34 cellular contexts compared by ENCODE assay signal in genomic region chr3:187775549-187775948, GRCh38.
"Had no signal": no experiment of that assay in that cellular context is flagged by ENCODE, and none has a peak within 500 bp of the region (broad histone marks: within the 10 kb centered on the region; RNA-seq: fewer than 3 reads in every experiment).

No MANE protein-coding gene starts in this region.

- H3K36me3 Mint-ChIP-seq: activated CD4-positive, alpha-beta memory T cell treated with anti-CD3 and anti-CD28 coated beads for 36 hours; activated naive CD4-positive, alpha-beta T cell treated with anti-CD3 and anti-CD28 coated beads, Interleukin-2, amount 50 U/mL, for 24 hours; brain had no signal

- H3K4me3 Mint-ChIP-seq: activated CD4-positive, alpha-beta memory T cell treated with anti-CD3 and anti-CD28 coated beads for 36 hours; activated CD4-positive, alpha-beta T cell treated with anti-CD3 and anti-CD28 coated beads for 36 hours; activated CD4-positive, alpha-beta T cell treated with anti-CD3 and anti-CD28 coated beads, Interleukin-2, amount 10 ng/mL, durations not matched to agents 24 days and 14 days; activated CD8-positive, alpha-beta memory T cell treated with anti-CD3 and anti-CD28 coated beads, Interleukin-2, amount 10 ng/mL, durations not matched to agents 7 days and 5 days; activated CD8-positive, alpha-beta T cell treated with anti-CD3 and anti-CD28 coated beads, Interleukin-2, amount 10 ng/mL, durations not matched to agents 7 days and 5 days; activated naive CD4-positive, alpha-beta T cell treated with anti-CD3 and anti-CD28 coated beads for 36 hours; activated naive CD4-positive, alpha-beta T cell treated with anti-CD3 and anti-CD28 coated beads, Interleukin-2, amount 50 U/mL, for 24 hours; activated naive CD8-positive, alpha-beta T cell treated with anti-CD3 and anti-CD28 coated beads for 36 hours; activated naive CD8-positive, alpha-beta T cell treated with anti-CD3 and anti-CD28 coated beads, Interleukin-2, amount 50 U/mL, for 24 hours; activated T-helper 1 cell treated with anti-CD3 and anti-CD28 coated beads, Interleukin-12 subunit alpha, Interleukin-12 subunit beta, Interleukin-2, Interleukin-4 antibody, amounts not matched to agents 30 ng/mL and 10 ng/mL and 1 ng/mL, durations not matched to agents 14 hours and 24 hours and 36 hours; brain; central memory CD8-positive, alpha-beta T cell; effector memory CD8-positive, alpha-beta T cell had no signal

- H3K27me3 Mint-ChIP-seq: activated CD4-positive, alpha-beta memory T cell treated with anti-CD3 and anti-CD28 coated beads for 36 hours; activated CD4-positive, alpha-beta T cell treated with anti-CD3 and anti-CD28 coated beads, Interleukin-2, amount 10 ng/mL, durations not matched to agents 24 days and 14 days; activated CD8-positive, alpha-beta memory T cell treated with anti-CD3 and anti-CD28 coated beads, Interleukin-2, amount 10 ng/mL, durations not matched to agents 7 days and 5 days; activated naive CD4-positive, alpha-beta T cell treated with anti-CD3 and anti-CD28 coated beads, Interleukin-2, amount 50 U/mL, for 24 hours; activated naive CD8-positive, alpha-beta T cell treated with anti-CD3 and anti-CD28 coated beads for 36 hours; activated naive CD8-positive, alpha-beta T cell treated with anti-CD3 and anti-CD28 coated beads, Interleukin-2, amount 50 U/mL, for 24 hours; brain; central memory CD8-positive, alpha-beta T cell; effector memory CD8-positive, alpha-beta T cell had no signal

- ATAC-seq: activated CD4-positive, alpha-beta T cell treated with anti-CD3 and anti-CD28 coated beads for 36 hours; activated CD8-positive, alpha-beta memory T cell treated with anti-CD3 and anti-CD28 coated beads, Interleukin-2, amount 10 ng/mL, durations not matched to agents 7 days and 5 days; activated CD8-positive, alpha-beta T cell treated with anti-CD3 and anti-CD28 coated beads, Interleukin-2, amount 10 ng/mL, durations not matched to agents 7 days and 5 days; activated naive CD8-positive, alpha-beta T cell treated with anti-CD3 and anti-CD28 coated beads, Interleukin-2, amount 50 U/mL, for 24 hours; effector memory CD8-positive, alpha-beta T cell; foreskin keratinocyte; gastrocnemius medialis had no signal

- H3K9me3 ChIP-seq: ascending aorta, breast epithelium, esophagus muscularis mucosa, gastrocnemius medialis, heart right ventricle had no signal

- H3K27ac ChIP-seq: ascending aorta, breast epithelium, cardiac muscle cell, coronary artery, esophagus muscularis mucosa, foreskin keratinocyte, gastrocnemius medialis had no signal

- H3K4me1 Mint-ChIP-seq: brain had no signal

- H3K27me3 ChIP-seq: ascending aorta, breast epithelium, cardiac muscle cell, esophagus muscularis mucosa, foreskin keratinocyte, gastrocnemius medialis, heart right ventricle had no signal

- DNase-seq: activated CD4-positive, alpha-beta memory T cell treated with anti-CD3 and anti-CD28 coated beads for 36 hours; activated CD4-positive, alpha-beta T cell treated with anti-CD3 and anti-CD28 coated beads for 36 hours; activated CD4-positive, alpha-beta T cell treated with anti-CD3 and anti-CD28 coated beads, Interleukin-2, amount 10 ng/mL, durations not matched to agents 24 days and 14 days; activated CD4-positive, CD25-positive, alpha-beta regulatory T cell; activated CD4-positive, CD25-positive, alpha-beta regulatory T cell treated with anti-CD3 and anti-CD28 coated beads, Interleukin-2, amount 50 U/mL, for 72 hours; activated CD8-positive, alpha-beta memory T cell treated with anti-CD3 and anti-CD28 coated beads, Interleukin-2, amount 10 ng/mL, durations not matched to agents 7 days and 5 days; activated CD8-positive, alpha-beta memory T cell treated with anti-CD3 and anti-CD28 coated beads, Interleukin-2, amount 50 U/mL, for 4 hours; activated CD8-positive, alpha-beta T cell treated with anti-CD3 and anti-CD28 coated beads, Interleukin-2, amount 10 ng/mL, durations not matched to agents 7 days and 5 days; activated effector memory CD4-positive, alpha-beta T cell treated with anti-CD3 and anti-CD28 coated beads, Interleukin-2, amount 50 U/mL, for 16 hours; activated naive CD4-positive, alpha-beta T cell treated with anti-CD3 and anti-CD28 coated beads for 36 hours; activated naive CD8-positive, alpha-beta T cell treated with anti-CD3 and anti-CD28 coated beads for 36 hours; activated naive CD8-positive, alpha-beta T cell treated with anti-CD3 and anti-CD28 coated beads, Interleukin-2, amount 50 U/mL, for 24 hours; activated T-cell treated with anti-CD3 and anti-CD28 coated beads, Interleukin-2, amount 50 U/mL, for 1 hour; activated T-cell treated with anti-CD3 and anti-CD28 coated beads, Interleukin-2, amount 50 U/mL, for 48 hours; dermis blood vessel endothelial cell; effector CD4-positive, alpha-beta T cell; effector memory CD8-positive, alpha-beta T cell; erythroblast; foreskin keratinocyte; gastrocnemius medialis; glutamatergic neuron; heart right ventricle; T-helper 1 cell; T-helper 2 cell had no signal

- H3K4me3 ChIP-seq: ascending aorta, breast epithelium, cardiac muscle cell, coronary artery, esophagus muscularis mucosa, gastrocnemius medialis, heart right ventricle had no signal

- H3K36me3 ChIP-seq: ascending aorta, breast epithelium, cardiac muscle cell, esophagus muscularis mucosa, gastrocnemius medialis, heart right ventricle had no signal

- H3K4me1 ChIP-seq: breast epithelium had no signal

- H3K27ac Mint-ChIP-seq: activated CD4-positive, alpha-beta memory T cell treated with anti-CD3 and anti-CD28 coated beads for 36 hours; activated CD4-positive, alpha-beta T cell treated with anti-CD3 and anti-CD28 coated beads for 36 hours; activated CD4-positive, alpha-beta T cell treated with anti-CD3 and anti-CD28 coated beads, Interleukin-2, amount 10 ng/mL, durations not matched to agents 24 days and 14 days; activated CD8-positive, alpha-beta memory T cell treated with anti-CD3 and anti-CD28 coated beads, Interleukin-2, amount 10 ng/mL, durations not matched to agents 7 days and 5 days; activated CD8-positive, alpha-beta T cell treated with anti-CD3 and anti-CD28 coated beads, Interleukin-2, amount 10 ng/mL, durations not matched to agents 7 days and 5 days; activated naive CD4-positive, alpha-beta T cell treated with anti-CD3 and anti-CD28 coated beads for 36 hours; activated naive CD4-positive, alpha-beta T cell treated with anti-CD3 and anti-CD28 coated beads, Interleukin-2, amount 50 U/mL, for 24 hours; activated naive CD8-positive, alpha-beta T cell treated with anti-CD3 and anti-CD28 coated beads for 36 hours; activated naive CD8-positive, alpha-beta T cell treated with anti-CD3 and anti-CD28 coated beads, Interleukin-2, amount 50 U/mL, for 24 hours; activated T-helper 1 cell treated with anti-CD3 and anti-CD28 coated beads, Interleukin-12 subunit alpha, Interleukin-12 subunit beta, Interleukin-2, Interleukin-4 antibody, amounts not matched to agents 30 ng/mL and 10 ng/mL and 1 ng/mL, durations not matched to agents 14 hours and 24 hours and 36 hours; activated T-helper 2 cell treated with anti-CD3 and anti-CD28 coated beads, Interferon-gamma antibody, Interleukin-2, Interleukin-4, amounts not matched to agents 10 μg/mL and 5 μg/mL and 100 μg/mL, durations not matched to agents 14 hours and 24 hours and 36 hours; brain had no signal
